Comparison of ENCODE assay signal across 8 cellular contexts in the genomic region with DNA sequence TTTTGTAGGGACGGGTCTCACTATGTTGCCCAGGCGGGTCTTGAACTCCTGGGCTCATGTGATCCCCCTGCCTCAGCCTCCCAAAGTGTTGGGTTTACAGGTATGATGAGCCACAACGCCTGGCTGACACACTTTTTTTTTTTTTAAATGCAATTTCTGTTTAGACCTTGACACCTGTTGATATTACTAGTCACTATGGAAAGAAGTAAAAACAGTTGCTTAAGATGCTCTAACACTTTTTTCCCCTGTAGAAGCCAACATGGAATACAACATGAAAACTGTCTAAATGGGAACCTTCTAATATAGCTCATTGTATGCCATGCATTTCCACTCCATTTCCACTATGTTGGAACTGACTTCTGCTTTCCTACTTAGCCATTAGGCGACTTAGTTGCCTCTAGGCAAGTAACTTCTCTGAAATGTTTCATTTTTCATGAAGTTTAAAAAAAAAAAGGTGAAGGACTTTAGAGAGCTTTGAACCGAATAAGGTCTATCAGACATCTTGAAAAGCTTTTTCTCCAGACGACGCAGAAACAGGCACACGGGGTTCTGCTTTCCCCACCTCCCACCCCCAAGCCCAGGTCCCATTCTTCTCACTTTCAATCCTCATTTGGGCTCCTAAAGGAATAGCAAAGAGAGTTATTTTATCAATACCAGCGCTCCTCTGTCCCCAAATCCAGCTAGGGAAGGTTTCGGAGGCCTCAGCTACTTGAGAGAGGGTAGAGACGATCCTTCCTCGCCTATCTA. TPM values are rescaled to one million over a fixed set of nuclear protein-coding genes. Genes with fewer than 3 reads are reported as not detected.
DNase-seq lines count a peak whose midpoint lies in the region; ATAC-seq and TF ChIP-seq lines count a peak whose summit lies in the region.

No MANE protein-coding gene starts in this region.

- no peaks in the 10 kb centered on the region for H3K36me3 ChIP-seq in CD4-positive, alpha-beta memory T cell (ENCODE audit: insufficient read depth, low read length)
- peaks cover 21% of the 10 kb centered on the region for H3K36me3 ChIP-seq in OCI-LY1 (ENCODE audit: insufficient read depth, low read length)
- no peaks in the 10 kb centered on the region for H3K36me3 ChIP-seq in colonic mucosa

- peaks cover 39% of the 10 kb centered on the region for H3K4me1 ChIP-seq in CD4-positive, alpha-beta memory T cell (ENCODE audit: insufficient read depth, low read length)
- H3K4me1 ChIP-seq in OCI-LY1 (ENCODE audit: insufficient read depth, low read length, severe bottlenecking) (peaks cover 32% of the 10 kb centered on the region), colonic mucosa (no peaks in the 10 kb centered on the region)

- H3K9ac ChIP-seq in OCI-LY1 (ENCODE audit: low read length) = peak overlapping the region; percentile 100
- H3K9ac ChIP-seq in colonic mucosa (ENCODE audit: low read depth in 2 of 2, low read length in 2 of 2) = peak overlapping the region; percentile 88 to 98

- peaks cover 20 to 51% (median 26%) of the 10 kb centered on the region in 4 donors for H3K4me1 Mint-ChIP-seq in CD4-positive, alpha-beta memory T cell
- H3K4me1 Mint-ChIP-seq in mesothelial cell of epicardium = peaks cover 31% of the 10 kb centered on the region

- no peaks in the 10 kb centered on the region for H3K9me2 ChIP-seq in OCI-LY1 (ENCODE audit: low read depth, low read length)

- H2AFZ ChIP-seq in OCI-LY1 (ENCODE audit: low read length) = 0 out of 2 replicates have a peak overlapping the region, but pooled peaks have one; percentile 56

- H3K27me3 ChIP-seq in CD4-positive, alpha-beta memory T cell (ENCODE audit: insufficient read depth, low read length) = no peaks in the 10 kb centered on the region
- H3K27me3 ChIP-seq in OCI-LY1 (ENCODE audit: insufficient read depth, low read length) (no peaks in the 10 kb centered on the region), colonic mucosa (no peaks in the 10 kb centered on the region)

- peaks cover 0 to 27% of the 10 kb centered on the region in 2 donors for H3K36me3 Mint-ChIP-seq in CD4-positive, alpha-beta memory T cell
- H3K36me3 Mint-ChIP-seq in mesothelial cell of epicardium = no peaks in the 10 kb centered on the region

- no peaks in the 10 kb centered on the region for H3K9me3 ChIP-seq in CD4-positive, alpha-beta memory T cell (ENCODE audit: control insufficient read depth in 1 of 2, low read length in 2 of 2)
- H3K9me3 ChIP-seq in OCI-LY1 (ENCODE audit: low read length) (no peaks in the 10 kb centered on the region), colonic mucosa (no peaks in the 10 kb centered on the region)

- intact Hi-C loops in CD4-positive, alpha-beta memory T cell (cut with micrococcal nuclease) = loop anchor here (1.0 to 5.0 kb wide), 8 partner anchors 40 to 1617 kb away; partner anchors contain the start of genes CCDC18, DIPK1A, GCLM and MTF2
- intact Hi-C loops in colonic mucosa (cut with DNase I) = no loop called here

- peaks cover 10% of the 10 kb centered on the region; the same call in 1 of the 2 replicates for H4K20me1 ChIP-seq in OCI-LY1 (ENCODE audit: insufficient read depth, low read length)

- ATAC-seq in GM21526 (IDR thresholded peaks at IDR 0.05; ENCODE audit: low FRiP score, unreplicated experiment) (peak; percentile 1), GM18520 (IDR thresholded peaks at IDR 0.05; ENCODE audit: unreplicated experiment) (no peak)

- POLR2A ChIA-PET in CD4-positive, alpha-beta memory T cell (lab: Charles Lee; ENCODE audit: partially characterized antibody) = interaction anchor here (0.6 to 2.7 kb wide), 23 partner anchors 9 to 1396 kb away, joined by 3 to 33 read pairs (median 6); partner anchors contain the start of genes BRDT, DIPK1A, DNTTIP2 and FNBP1L

- H3K27me3 Mint-ChIP-seq in CD4-positive, alpha-beta memory T cell = no peaks in the 10 kb centered on the region
- no peaks in the 10 kb centered on the region for H3K27me3 Mint-ChIP-seq in mesothelial cell of epicardium (ENCODE audit: low read depth)

- peak in 1 of 5 donors; percentile 5 for DNase-seq in CD4-positive, alpha-beta memory T cell
- DNase-seq in colonic mucosa = no peak
- no peak for DNase-seq in mesothelial cell of epicardium (ENCODE audit: low spot score in 2 of 2, unreplicated experiment in 2 of 2)
- DNase-seq in HPDE6-E6E7 (ENCODE audit: extremely low spot score) = no peak
- no peak for DNase-seq in mesenteric fat pad (ENCODE audit: low spot score)

- peak overlapping the region; percentile 91 for H3K27ac ChIP-seq in CD4-positive, alpha-beta memory T cell (ENCODE audit: low read depth, low read length)
- H3K27ac ChIP-seq in OCI-LY1 (ENCODE audit: low read depth, low read length, poor library complexity, severe bottlenecking) (peak overlapping the region; percentile 79), colonic mucosa (peak overlapping the region; percentile 94)

- H3K27ac Mint-ChIP-seq in CD4-positive, alpha-beta memory T cell = peak overlapping the region; percentile 94 to 99 (median 97)
- peak overlapping the region; percentile 98 for H3K27ac Mint-ChIP-seq in mesothelial cell of epicardium

- peaks cover 0 to 2% (median 0%) of the 10 kb centered on the region in 8 donors for H3K9me3 Mint-ChIP-seq in CD4-positive, alpha-beta memory T cell
- no peaks in the 10 kb centered on the region for H3K9me3 Mint-ChIP-seq in mesothelial cell of epicardium

- TF ChIP-seq CTCF in OCI-LY1 (IDR thresholded peaks at IDR 0.05; ENCODE audit: low read length) (no peak), colonic mucosa (IDR thresholded peaks at IDR 0.05) (no peak), mesothelial cell of epicardium (IDR thresholded peaks at IDR 0.05; ENCODE audit: unreplicated experiment) (no peak)

- H3K79me2 ChIP-seq in OCI-LY1 (ENCODE audit: insufficient read depth, low read length) = peaks cover 59% of the 10 kb centered on the region

- H3K4me3 ChIP-seq in CD4-positive, alpha-beta memory T cell (ENCODE audit: low read length in 2 of 2) = peak overlapping the region; percentile 80 to 96
- H3K4me3 ChIP-seq in OCI-LY1 (ENCODE audit: low read depth, low read length, poor library complexity, severe bottlenecking) (peak overlapping the region; percentile 94), colonic mucosa (peak overlapping the region; percentile 88)

- H3K4me3 Mint-ChIP-seq in CD4-positive, alpha-beta memory T cell = peak overlapping the region; percentile 96 to 99 (median 98)
- peak overlapping the region; percentile 97 for H3K4me3 Mint-ChIP-seq in mesothelial cell of epicardium

- H3F3A ChIP-seq in OCI-LY1 (ENCODE audit: insufficient read depth, low read length) = no peaks in the 10 kb centered on the region

- H3K4me2 ChIP-seq in OCI-LY1 (ENCODE audit: low read length) = peak overlapping the region; percentile 97

- CTCF ChIA-PET in CD4-positive, alpha-beta memory T cell (lab: Charles Lee; ENCODE audit: partially characterized antibody) = interaction anchor here (0.9 to 3.7 kb wide), 7 partner anchors 8 to 501 kb away, joined by 3 to 33 read pairs (median 3); no protein-coding TSS in a partner anchor

RNA-seq across cellular contexts. Expression of gene DR1, which starts 0.6 kb away (rescaled TPM):
- total RNA-seq in CD4-positive, alpha-beta memory T cell = 10 to 100 TPM; 71.8 to 71.9 TPM
- polyA plus RNA-seq in CD4-positive, alpha-beta memory T cell = 10 to 100 TPM; 64.0 to 71.8 TPM
- total RNA-seq in colonic mucosa (10 to 100 TPM; 48.7 to 64.6 TPM), mesothelial cell of epicardium (36.8 to 38.7 TPM (median 37.7 TPM) in 3 replicates), mesenteric fat pad (40.1 TPM)
